Comparison of ENCODE assay signal across 17 cellular contexts in the genomic region with DNA sequence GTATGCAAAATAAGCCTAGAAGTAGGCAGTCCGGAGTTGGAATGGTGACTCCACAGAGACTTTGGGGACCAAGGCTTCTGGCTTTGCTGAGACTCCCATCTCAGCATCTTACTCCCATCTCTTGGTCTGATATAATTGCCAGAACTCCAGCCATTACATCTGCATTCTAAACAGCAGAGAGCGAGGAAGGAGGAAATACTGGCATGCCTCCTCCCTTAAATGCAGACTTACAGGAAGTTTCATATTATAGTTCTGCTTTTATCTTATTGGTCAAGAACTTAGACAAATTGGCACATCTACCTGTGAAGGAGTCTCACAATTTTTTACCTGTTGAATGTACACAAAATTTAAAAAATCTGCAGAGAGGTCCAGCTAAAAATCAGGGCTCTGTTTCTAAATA.
"Had no signal": no experiment of that assay in that cellular context is flagged by ENCODE, and none has a peak within 500 bp of the region (broad histone marks: within the 10 kb centered on the region; RNA-seq: fewer than 3 reads in every experiment).

No MANE protein-coding gene starts in this region.

- H3K27me3 ChIP-seq: upper lobe of left lung had no signal

- H3K4me1 Mint-ChIP-seq: activated B cell treated with CpG ODN at 0.5 μM for 24 hours; activated naive CD4-positive, alpha-beta T cell treated with anti-CD3 and anti-CD28 coated beads, Interleukin-2, amount 10 ng/mL, durations not matched to agents 7 days and 5 days; immature natural killer cell; natural killer cell; stimulated activated naive B cell treated with anti-CD40 and anti-IgM and Interleukin-4, amounts not matched to agents 10 μg/mL and 1 μg/mL and 100 μg/mL, for 72 hours had no signal

- H3K4me1 ChIP-seq: esophagus muscularis mucosa, upper lobe of left lung had no signal

- H3K27ac ChIP-seq: esophagus muscularis mucosa, thoracic aorta, upper lobe of left lung had no signal

- H3K36me3 ChIP-seq: esophagus muscularis mucosa, thoracic aorta, upper lobe of left lung had no signal

- H3K9me3 ChIP-seq: esophagus muscularis mucosa, thoracic aorta, upper lobe of left lung had no signal

- DNase-seq: activated B cell treated with CpG ODN at 0.5 μM for 24 hours; activated CD4-positive, alpha-beta T cell treated with anti-CD3 and anti-CD28 coated beads for 4 hours; activated CD8-positive, alpha-beta T cell treated with anti-CD3 and anti-CD28 coated beads for 36 hours; activated naive CD4-positive, alpha-beta T cell treated with anti-CD3 and anti-CD28 coated beads, Interleukin-2, amount 10 ng/mL, durations not matched to agents 7 days and 5 days; activated T-cell treated with anti-CD3 and anti-CD28 coated beads, Interleukin-2, amount 50 U/mL, for 24 hours; effector CD8-positive, alpha-beta T cell; immature natural killer cell; kidney glomerular epithelial cell; left ventricle myocardium superior; natural killer cell; stimulated activated naive B cell treated with anti-CD40 and anti-IgM and Interleukin-4, amounts not matched to agents 10 μg/mL and 1 μg/mL and 100 μg/mL, for 72 hours; T-helper 2 cell; upper lobe of left lung had no signal

- ATAC-seq: activated CD8-positive, alpha-beta T cell treated with anti-CD3 and anti-CD28 coated beads for 36 hours; left ventricle myocardium superior; natural killer cell; sciatic nerve; stimulated activated naive B cell treated with anti-CD40 and anti-IgM and Interleukin-4, amounts not matched to agents 10 μg/mL and 1 μg/mL and 100 μg/mL, for 72 hours had no signal

- H3K27ac Mint-ChIP-seq: activated B cell treated with CpG ODN at 0.5 μM for 24 hours; activated CD8-positive, alpha-beta T cell treated with anti-CD3 and anti-CD28 coated beads for 36 hours; activated naive CD4-positive, alpha-beta T cell treated with anti-CD3 and anti-CD28 coated beads, Interleukin-2, amount 10 ng/mL, durations not matched to agents 7 days and 5 days; activated T-cell treated with anti-CD3 and anti-CD28 coated beads, Interleukin-2, amount 50 U/mL, for 24 hours; dendritic cell treated with granulocyte-macrophage colony-stimulating factor and Interleukin-4, amounts not matched to agents 40 ng/mL and 50 ng/mL, for 4 days; immature natural killer cell; natural killer cell; stimulated activated naive B cell treated with anti-CD40 and anti-IgM and Interleukin-4, amounts not matched to agents 10 μg/mL and 1 μg/mL and 100 μg/mL, for 72 hours had no signal

- H3K9me3 Mint-ChIP-seq: activated B cell treated with CpG ODN at 0.5 μM for 24 hours; activated CD8-positive, alpha-beta T cell treated with anti-CD3 and anti-CD28 coated beads for 36 hours; activated naive CD4-positive, alpha-beta T cell treated with anti-CD3 and anti-CD28 coated beads, Interleukin-2, amount 10 ng/mL, durations not matched to agents 7 days and 5 days; activated T-cell treated with anti-CD3 and anti-CD28 coated beads, Interleukin-2, amount 50 U/mL, for 24 hours; immature natural killer cell; natural killer cell; stimulated activated naive B cell treated with anti-CD40 and anti-IgM and Interleukin-4, amounts not matched to agents 10 μg/mL and 1 μg/mL and 100 μg/mL, for 72 hours had no signal

- H3K36me3 Mint-ChIP-seq: activated naive CD4-positive, alpha-beta T cell treated with anti-CD3 and anti-CD28 coated beads, Interleukin-2, amount 10 ng/mL, durations not matched to agents 7 days and 5 days; immature natural killer cell; natural killer cell; stimulated activated naive B cell treated with anti-CD40 and anti-IgM and Interleukin-4, amounts not matched to agents 10 μg/mL and 1 μg/mL and 100 μg/mL, for 72 hours had no signal

- H3K4me3 ChIP-seq: esophagus muscularis mucosa, thoracic aorta, upper lobe of left lung had no signal

- H3K4me3 Mint-ChIP-seq: activated B cell treated with CpG ODN at 0.5 μM for 24 hours; activated CD8-positive, alpha-beta T cell treated with anti-CD3 and anti-CD28 coated beads for 36 hours; activated naive CD4-positive, alpha-beta T cell treated with anti-CD3 and anti-CD28 coated beads, Interleukin-2, amount 10 ng/mL, durations not matched to agents 7 days and 5 days; activated T-cell treated with anti-CD3 and anti-CD28 coated beads, Interleukin-2, amount 50 U/mL, for 24 hours; dendritic cell treated with granulocyte-macrophage colony-stimulating factor and Interleukin-4, amounts not matched to agents 40 ng/mL and 50 ng/mL, for 4 days; immature natural killer cell; natural killer cell; stimulated activated naive B cell treated with anti-CD40 and anti-IgM and Interleukin-4, amounts not matched to agents 10 μg/mL and 1 μg/mL and 100 μg/mL, for 72 hours had no signal

- H3K27me3 Mint-ChIP-seq: activated naive CD4-positive, alpha-beta T cell treated with anti-CD3 and anti-CD28 coated beads, Interleukin-2, amount 10 ng/mL, durations not matched to agents 7 days and 5 days had no signal
